Comparison of ENCODE assay signal across 8 cellular contexts in the genomic region with DNA sequence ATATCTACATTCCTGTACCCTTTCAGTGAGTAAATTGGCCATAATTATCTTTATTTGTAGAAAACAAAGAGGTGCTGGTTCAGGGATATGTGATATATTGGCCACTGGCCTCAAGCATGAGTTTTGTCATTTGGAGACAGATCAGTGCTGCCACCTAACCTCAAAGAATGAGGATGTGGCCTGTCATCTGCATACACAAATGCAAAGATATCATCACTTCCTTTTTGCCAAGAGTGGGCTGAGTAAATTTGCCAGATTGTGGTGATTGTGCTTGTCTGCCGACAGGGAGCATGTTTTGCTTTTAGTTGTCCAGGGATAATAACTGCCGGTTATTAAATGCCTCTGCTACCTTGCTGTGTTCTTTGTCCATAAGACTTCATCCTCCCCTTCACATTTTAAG. TPM values are rescaled to one million over a fixed set of nuclear protein-coding genes. Genes with fewer than 3 reads are reported as not detected.
A peak's percentile ranks its signal among the peaks of the same experiment; 100 is the strongest.
DNase-seq lines count a peak whose midpoint lies in the region; ATAC-seq, FAIRE-seq and TF ChIP-seq lines count a peak whose summit lies in the region.

No MANE protein-coding gene starts in this region.

- peaks cover 87% of the 10 kb centered on the region for H3K79me2 ChIP-seq in GM23248 (ENCODE audit: insufficient read depth)

- no peaks in the 10 kb centered on the region for H3K27me3 ChIP-seq in GM23248 (replicated peaks; ENCODE audit: insufficient read depth)
- no peaks in the 10 kb centered on the region for H3K27me3 ChIP-seq in CD4-positive, alpha-beta memory T cell (ENCODE audit: insufficient read depth, low read length)

- peaks cover 35% of the 10 kb centered on the region for H3F3A ChIP-seq in GM23248 (ENCODE audit: insufficient read depth)

- intact Hi-C loops in CD4-positive, alpha-beta memory T cell (cut with micrococcal nuclease) = loop anchor here (10.0 kb wide), 1 partner anchor 417 kb away; no protein-coding TSS in a partner anchor

- H3K27ac ChIP-seq in GM23248 = peak overlapping the region; percentile 46
- no peak overlapping the region for H3K27ac ChIP-seq in CD4-positive, alpha-beta memory T cell (ENCODE audit: low read depth, low read length)

- WGBS in GM23248 (ENCODE audit: low coverage in 1 of 2, low lambda C conversion rate in 2 of 2, missing lambda C conversion rate in 2 of 2), 2 experiments = 4 to 6% methylated on average over 2 of the region's 2 CpGs

- H2AFZ ChIP-seq in GM23248 = no peak overlapping the region

- H3K9me2 ChIP-seq in GM23248 (ENCODE audit: insufficient read depth) = no peaks in the 10 kb centered on the region

- POLR2A ChIA-PET in CD4-positive, alpha-beta memory T cell (lab: Charles Lee; ENCODE audit: partially characterized antibody) = no interaction called here

- peaks cover 46% of the 10 kb centered on the region for H3K4me1 ChIP-seq in GM23248 (ENCODE audit: insufficient read depth)
- no peaks in the 10 kb centered on the region for H3K4me1 ChIP-seq in CD4-positive, alpha-beta memory T cell (ENCODE audit: insufficient read depth, low read length)

- no peaks in the 10 kb centered on the region for H3K27me3 Mint-ChIP-seq in progenitor cell of endocrine pancreas
- H3K27me3 Mint-ChIP-seq in mesothelial cell of epicardium (ENCODE audit: low read depth) = no peaks in the 10 kb centered on the region
- peaks cover 5 to 14% of the 10 kb centered on the region in 2 donors for H3K27me3 Mint-ChIP-seq in CD4-positive, alpha-beta memory T cell

- H3K36me3 ChIP-seq in GM23248 (ENCODE audit: low read depth) = no peaks in the 10 kb centered on the region
- no peaks in the 10 kb centered on the region for H3K36me3 ChIP-seq in CD4-positive, alpha-beta memory T cell (ENCODE audit: insufficient read depth, low read length)

- H4K20me1 ChIP-seq in GM23248 (ENCODE audit: insufficient read depth) = no peaks in the 10 kb centered on the region

- H3K4me3 ChIP-seq in GM23248 = no peak overlapping the region
- no peak overlapping the region for H3K4me3 ChIP-seq in fibroblast of villous mesenchyme (ENCODE audit: low read depth, low read length)
- no peak overlapping the region for H3K4me3 ChIP-seq in CD4-positive, alpha-beta memory T cell (ENCODE audit: low read length in 2 of 2)

- peak; percentile 48 for FAIRE-seq in D721Med (lab: Jason Lieb, UNC)

- ATAC-seq in GM21717 (IDR thresholded peaks at IDR 0.05; ENCODE audit: unreplicated experiment) = no peak

- TF ChIP-seq CTCF in D721Med (IDR thresholded peaks at IDR 0.05; ENCODE audit: insufficient read depth, missing control alignments) (peak; percentile 21), fibroblast of villous mesenchyme (IDR thresholded peaks at IDR 0.05; ENCODE audit: insufficient read depth, low read depth, low read length) (no peak), progenitor cell of endocrine pancreas (IDR thresholded peaks at IDR 0.05; ENCODE audit: unreplicated experiment) (no peak), mesothelial cell of epicardium (IDR thresholded peaks at IDR 0.05; ENCODE audit: unreplicated experiment) (no peak)

- peak overlapping the region; percentile 60 for H3K4me2 ChIP-seq in GM23248 (ENCODE audit: unreplicated experiment)

- H3K4me3 Mint-ChIP-seq in progenitor cell of endocrine pancreas (ENCODE audit: low read depth) (no peak overlapping the region), mesothelial cell of epicardium (no peak overlapping the region)
- no peak overlapping the region for H3K4me3 Mint-ChIP-seq in CD4-positive, alpha-beta memory T cell

- peaks cover 11% of the 10 kb centered on the region for H3K36me3 Mint-ChIP-seq in progenitor cell of endocrine pancreas (ENCODE audit: insufficient read depth)
- peaks cover 7% of the 10 kb centered on the region for H3K36me3 Mint-ChIP-seq in mesothelial cell of epicardium
- H3K36me3 Mint-ChIP-seq in CD4-positive, alpha-beta memory T cell = no peaks in the 10 kb centered on the region

- H3K27ac Mint-ChIP-seq in progenitor cell of endocrine pancreas (no peak overlapping the region), mesothelial cell of epicardium (no peak overlapping the region)
- no peak overlapping the region for H3K27ac Mint-ChIP-seq in CD4-positive, alpha-beta memory T cell

- no peak overlapping the region for H3K9ac ChIP-seq in GM23248

- in situ Hi-C loops in GM23248 (cut with MboI) = no loop called here

- CTCF ChIA-PET in CD4-positive, alpha-beta memory T cell (lab: Charles Lee; ENCODE audit: partially characterized antibody) = no interaction called here

- DNase-seq in D721Med (ENCODE audit: insufficient read length, low spot score) (no peak), GM23248 (peak; percentile 69), NOMO-1 treated with dmso at 0.1 percent for 144 hours (lab: John Stamatoyannopoulos, UW; ENCODE audit: unreplicated experiment) (peak; percentile 19), fibroblast of villous mesenchyme (ENCODE audit: low read depth) (peak; percentile 30), progenitor cell of endocrine pancreas (ENCODE audit: low spot score, unreplicated experiment) (no peak), mesothelial cell of epicardium (ENCODE audit: low spot score in 2 of 2, unreplicated experiment in 2 of 2) (no peak)
- DNase-seq in CD4-positive, alpha-beta memory T cell = no peak

- peaks cover 6% of the 10 kb centered on the region for H3K9me3 Mint-ChIP-seq in progenitor cell of endocrine pancreas (ENCODE audit: low read depth)
- peaks cover 10% of the 10 kb centered on the region for H3K9me3 Mint-ChIP-seq in mesothelial cell of epicardium
- peaks cover 0 to 9% (median 4%) of the 10 kb centered on the region in 8 donors for H3K9me3 Mint-ChIP-seq in CD4-positive, alpha-beta memory T cell

- no peaks in the 10 kb centered on the region for H3K9me3 ChIP-seq in GM23248 (ENCODE audit: low read depth)
- no peaks in the 10 kb centered on the region for H3K9me3 ChIP-seq in CD4-positive, alpha-beta memory T cell (ENCODE audit: control insufficient read depth in 1 of 2, low read length in 2 of 2)

- H3K4me1 Mint-ChIP-seq in progenitor cell of endocrine pancreas (ENCODE audit: low read depth) (peaks cover 65% of the 10 kb centered on the region), mesothelial cell of epicardium (peaks cover 4% of the 10 kb centered on the region)
- peaks cover 0 to 1% (median 0%) of the 10 kb centered on the region in 4 donors for H3K4me1 Mint-ChIP-seq in CD4-positive, alpha-beta memory T cell

RNA-seq across cellular contexts. Expression of gene WASF3, which starts 44.2 kb away (rescaled TPM):
- total RNA-seq in GM23248 (2014; rRNA removed; shearing (Covaris generic)) = 19.2 and 19.9 TPM in 2 replicates
- 13.5 and 14.7 TPM in 2 replicates for polyA plus RNA-seq in GM23248 (2016; fragmentation: Nextera tagmentation; extraction: Ambion mirVana)
- total RNA-seq in fibroblast of villous mesenchyme (9.0 and 14.2 TPM in 2 replicates), progenitor cell of endocrine pancreas (177 and 187 TPM in 2 replicates), mesothelial cell of epicardium (18.0 to 19.4 TPM (median 18.9 TPM) in 3 replicates)
- total RNA-seq in CD4-positive, alpha-beta memory T cell = not detected
- not detected for polyA plus RNA-seq in CD4-positive, alpha-beta memory T cell

Comparison
In these comparisons a context has a peak if more than half of its experiments do, and no peak if none do; other contexts are left out.
1. DNase-seq: peak in GM23248 (single experiment), NOMO-1 treated with dmso at 0.1 percent for 144 hours (single experiment) and fibroblast of villous mesenchyme (single experiment); none in D721Med (single experiment), progenitor cell of endocrine pancreas (single experiment), mesothelial cell of epicardium (0 of 2) and CD4-positive, alpha-beta memory T cell (0 of 5).
2. RNA of gene WASF3, which starts 44.2 kb away (total RNA-seq): 177 to 187 TPM in progenitor cell of endocrine pancreas, 19.2 to 19.9 TPM in GM23248, 18.0 to 19.4 TPM in mesothelial cell of epicardium and 9.0 to 14.2 TPM in fibroblast of villous mesenchyme; not detected in CD4-positive, alpha-beta memory T cell; every median in the first group is over 10 times any median in the second.